In the genomic region with DNA sequence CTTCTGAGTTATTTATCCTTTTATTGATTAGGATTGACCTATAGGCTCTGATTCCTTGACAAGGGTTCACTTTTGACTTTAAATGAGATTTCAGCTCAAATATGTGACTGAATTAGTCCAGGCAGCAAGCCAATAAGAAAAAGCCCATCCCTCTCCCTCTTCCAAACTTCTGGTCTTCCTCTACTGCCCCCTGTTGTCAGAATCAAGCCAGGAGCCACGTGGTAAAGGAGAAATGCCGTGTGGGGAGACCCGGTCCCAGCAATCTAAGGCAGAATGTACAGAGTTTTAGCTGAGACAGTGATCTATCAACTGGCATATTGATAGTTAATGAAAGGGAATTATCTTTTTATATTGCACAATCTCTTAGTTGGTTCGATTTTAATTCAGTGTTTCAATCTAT, we compare ENCODE assay signal across 11 cellular contexts. TPM values are rescaled to one million over a fixed set of nuclear protein-coding genes. Genes with fewer than 3 reads are reported as not detected.
DNase-seq lines count a peak whose midpoint lies in the region; ATAC-seq and TF ChIP-seq lines count a peak whose summit lies in the region.
"Had no signal": no experiment of that assay in that cellular context is flagged by ENCODE, and none has a peak within 500 bp of the region (broad histone marks: within the 10 kb centered on the region; RNA-seq: fewer than 3 reads in every experiment).

No MANE protein-coding gene starts in this region.

- H3K4me1 ChIP-seq in mammary epithelial cell (ENCODE audit: insufficient read depth, low read length) = peaks cover 13% of the 10 kb centered on the region
- H3K4me1 ChIP-seq in CD8-positive, alpha-beta T cell (ENCODE audit: insufficient read depth, low read length) = no peaks in the 10 kb centered on the region

- no peak overlapping the region for H3K4me2 ChIP-seq in mammary epithelial cell (ENCODE audit: insufficient read depth, low read depth, low read length)

- CTCF ChIA-PET in mammary epithelial cell (lab: Charles Lee; ENCODE audit: low non-redundant PET) = no interaction called here
- CTCF ChIA-PET in CD8-positive, alpha-beta T cell (lab: Charles Lee) = interaction anchor here (1.1 kb wide), 1 partner anchor 10 kb away, joined by 4 read pairs; no protein-coding TSS in a partner anchor

- H3K4me3 Mint-ChIP-seq in neural crest cell = no peak overlapping the region
- no peak overlapping the region for H3K4me3 Mint-ChIP-seq in activated T-helper 2 cell treated with anti-CD3 and anti-CD28 coated beads, Interferon-gamma antibody, Interleukin-2, Interleukin-4, amounts not matched to agents 10 μg/mL and 5 μg/mL and 100 μg/mL, durations not matched to agents 14 hours and 24 hours and 36 hours (ENCODE audit: low read depth)
- H3K4me3 Mint-ChIP-seq in CD8-positive, alpha-beta T cell = no peak overlapping the region

- BruUV-seq in mammary epithelial cell (replicated peaks; lab: Mats Ljungman, UMichigan) = no TSS peak

- H2AFZ ChIP-seq in mammary epithelial cell (ENCODE audit: low read depth, low read length) = no peak overlapping the region

- H3K27ac ChIP-seq in mammary epithelial cell (ENCODE audit: insufficient read depth, low read depth, low read length) = no peak overlapping the region
- H3K27ac ChIP-seq in CD8-positive, alpha-beta T cell (ENCODE audit: low read depth, low read length) = no peak overlapping the region

- intact Hi-C loops in mammary epithelial cell (cut with micrococcal nuclease) = no loop called here
- intact Hi-C loops in activated T-helper 2 cell treated with anti-CD3 and anti-CD28 coated beads, Interferon-gamma antibody, Interleukin-2, Interleukin-4, amounts not matched to agents 10 μg/mL and 5 μg/mL and 100 μg/mL, durations not matched to agents 14 hours and 24 hours and 36 hours (cut with micrococcal nuclease) = no loop called here
- intact Hi-C loops in CD8-positive, alpha-beta T cell (cut with DNase I, micrococcal nuclease) = no loop called here

- H3K79me2 ChIP-seq in mammary epithelial cell (ENCODE audit: insufficient read depth, low read length) = no peaks in the 10 kb centered on the region

- in situ Hi-C loops in mammary epithelial cell (cut with MboI; ENCODE audit: low sequenced_read_pairs in 2 of 2) = no loop called here

- no peak overlapping the region for H3K27ac Mint-ChIP-seq in neural crest cell (ENCODE audit: unreplicated experiment)
- H3K27ac Mint-ChIP-seq in activated T-helper 2 cell treated with anti-CD3 and anti-CD28 coated beads, Interferon-gamma antibody, Interleukin-2, Interleukin-4, amounts not matched to agents 10 μg/mL and 5 μg/mL and 100 μg/mL, durations not matched to agents 14 hours and 24 hours and 36 hours = no peak overlapping the region
- H3K27ac Mint-ChIP-seq in CD8-positive, alpha-beta T cell = no peak overlapping the region

- no peak overlapping the region for H3K9ac ChIP-seq in mammary epithelial cell (ENCODE audit: insufficient read depth, low read length)

- TF ChIP-seq CTCF in mammary epithelial cell (conservative IDR thresholded peaks at IDR 0.05 in 1 of 2, IDR thresholded peaks at IDR 0.05 in 1 of 2; ENCODE audit: extremely low read depth in 1 of 2, insufficient read depth in 1 of 2, low read depth in 1 of 2, low read length in 2 of 2) = peak; percentile 1 to 14
- TF ChIP-seq CTCF in neural crest cell (conservative IDR thresholded peaks at IDR 0.05) = peak; percentile 41
- TF ChIP-seq CTCF in CD8-positive, alpha-beta T cell (IDR thresholded peaks at IDR 0.05) = no peak

- H3K4me3 ChIP-seq in MG63 (peak overlapping the region; percentile 61), mammary epithelial cell (replicated peaks in 1 of 3; ENCODE audit: insufficient read depth in 1 of 3, low read depth in 2 of 3, low read length in 3 of 3) (no peak overlapping the region)
- H3K4me3 ChIP-seq in CD8-positive, alpha-beta T cell (ENCODE audit: low read depth, low read length) = no peak overlapping the region

- dilution Hi-C loops in mammary epithelial cell (cut with HindIII; ENCODE audit: low sequenced_read_pairs) = no loop called here

- H3K9me3 Mint-ChIP-seq in neural crest cell = no peaks in the 10 kb centered on the region
- H3K9me3 Mint-ChIP-seq in activated T-helper 2 cell treated with anti-CD3 and anti-CD28 coated beads, Interferon-gamma antibody, Interleukin-2, Interleukin-4, amounts not matched to agents 10 μg/mL and 5 μg/mL and 100 μg/mL, durations not matched to agents 14 hours and 24 hours and 36 hours = no peaks in the 10 kb centered on the region
- no peaks in the 10 kb centered on the region for H3K9me3 Mint-ChIP-seq in CD8-positive, alpha-beta T cell

- H3K4me1 Mint-ChIP-seq in neural crest cell = peaks cover 2% of the 10 kb centered on the region
- no peaks in the 10 kb centered on the region for H3K4me1 Mint-ChIP-seq in activated T-helper 2 cell treated with anti-CD3 and anti-CD28 coated beads, Interferon-gamma antibody, Interleukin-2, Interleukin-4, amounts not matched to agents 10 μg/mL and 5 μg/mL and 100 μg/mL, durations not matched to agents 14 hours and 24 hours and 36 hours (ENCODE audit: low read depth)
- no peaks in the 10 kb centered on the region for H3K4me1 Mint-ChIP-seq in CD8-positive, alpha-beta T cell (ENCODE audit: low read depth)

- H3K27me3 Mint-ChIP-seq in neural crest cell (ENCODE audit: low read depth) = peaks cover 42% of the 10 kb centered on the region
- peaks cover 17% of the 10 kb centered on the region for H3K27me3 Mint-ChIP-seq in activated T-helper 2 cell treated with anti-CD3 and anti-CD28 coated beads, Interferon-gamma antibody, Interleukin-2, Interleukin-4, amounts not matched to agents 10 μg/mL and 5 μg/mL and 100 μg/mL, durations not matched to agents 14 hours and 24 hours and 36 hours (ENCODE audit: low read depth)
- peaks cover 22% of the 10 kb centered on the region for H3K27me3 Mint-ChIP-seq in CD8-positive, alpha-beta T cell (ENCODE audit: low read depth)

- DNase-seq in DMS 273 (lab: John Stamatoyannopoulos, UW; ENCODE audit: unreplicated experiment) = peak; percentile 32
- no peak for DNase-seq in DMS 273 treated with DMSO at 0.1 percent for 48 hours (lab: John Stamatoyannopoulos, UW)
- DNase-seq in MG63 = peak; percentile 35
- no peak for DNase-seq in mammary epithelial cell
- DNase-seq in neural crest cell (ENCODE audit: low read depth, low spot score) = no peak
- DNase-seq in germinal center (ENCODE audit: low spot score) = no peak
- no peak for DNase-seq in activated T-helper 2 cell treated with anti-CD3 and anti-CD28 coated beads, Interferon-gamma antibody, Interleukin-2, Interleukin-4, amounts not matched to agents 10 μg/mL and 5 μg/mL and 100 μg/mL, durations not matched to agents 14 hours and 24 hours and 36 hours (ENCODE audit: low spot score)
- no peak for DNase-seq in CD8-positive, alpha-beta T cell
- DNase-seq: 8988T, SHP77, trophoblast cell had no signal

- no peaks in the 10 kb centered on the region for H3K36me3 Mint-ChIP-seq in neural crest cell (ENCODE audit: low read depth)
- no peaks in the 10 kb centered on the region for H3K36me3 Mint-ChIP-seq in activated T-helper 2 cell treated with anti-CD3 and anti-CD28 coated beads, Interferon-gamma antibody, Interleukin-2, Interleukin-4, amounts not matched to agents 10 μg/mL and 5 μg/mL and 100 μg/mL, durations not matched to agents 14 hours and 24 hours and 36 hours (ENCODE audit: low read depth)
- H3K36me3 Mint-ChIP-seq in CD8-positive, alpha-beta T cell = no peaks in the 10 kb centered on the region

- no peaks in the 10 kb centered on the region for H3K27me3 ChIP-seq in MG63
- peaks cover 26% of the 10 kb centered on the region for H3K27me3 ChIP-seq in mammary epithelial cell (ENCODE audit: insufficient read depth, low read length)
- no peaks in the 10 kb centered on the region for H3K27me3 ChIP-seq in CD8-positive, alpha-beta T cell (ENCODE audit: insufficient read depth, low read length)

- no peak for ATAC-seq in CD8-positive, alpha-beta T cell

- 36% methylated on average over 4 of the region's 4 CpGs for whole genome bisulfite sequencing in mammary epithelial cell (ENCODE audit: low coverage, missing lambda C conversion rate)

- H3K9me3 ChIP-seq in MG63 = no peaks in the 10 kb centered on the region
- no peaks in the 10 kb centered on the region for H3K9me3 ChIP-seq in mammary epithelial cell (replicated peaks; ENCODE audit: insufficient read depth, low read length)
- H3K9me3 ChIP-seq in CD8-positive, alpha-beta T cell (ENCODE audit: low read length) = no peaks in the 10 kb centered on the region

- no peaks in the 10 kb centered on the region for H4K20me1 ChIP-seq in mammary epithelial cell (ENCODE audit: insufficient read depth, low read length)

- H3K36me3 ChIP-seq in MG63 (peaks cover 82% of the 10 kb centered on the region), mammary epithelial cell (ENCODE audit: insufficient read depth, low read length) (no peaks in the 10 kb centered on the region)
- no peaks in the 10 kb centered on the region for H3K36me3 ChIP-seq in CD8-positive, alpha-beta T cell (ENCODE audit: insufficient read depth, low read length)

- POLR2A ChIA-PET in CD8-positive, alpha-beta T cell (lab: Charles Lee) = no interaction called here

RNA-seq across cellular contexts. Expression of a gene that starts 5.2 kb away (rescaled TPM):
- total RNA-seq in MG63 (2014; rRNA removed; shearing (Covaris generic); ENCODE audit: low replicate concordance) = 8.4 and 10.3 TPM in 2 replicates
- total RNA-seq in mammary epithelial cell (10 to 100 TPM in 1 of 2 donors, not detected in 1; 22.3 TPM), neural crest cell (0.34 and 0.40 TPM in 2 replicates)
- 0.01 TPM for polyA plus RNA-seq in mammary epithelial cell
- polyA minus RNA-seq in mammary epithelial cell = 0.05 TPM
- total RNA-seq in activated T-helper 2 cell treated with anti-CD3 and anti-CD28 coated beads, Interferon-gamma antibody, Interleukin-2, Interleukin-4, amounts not matched to agents 10 μg/mL and 5 μg/mL and 100 μg/mL, durations not matched to agents 14 hours and 24 hours and 36 hours = not detected in 2 replicates
- not detected for total RNA-seq in CD8-positive, alpha-beta T cell

Comparison
In these comparisons a context has a peak if more than half of its experiments do, and no peak if none do; other contexts are left out.
1. DNase-seq: peak in DMS 273 (single experiment) and MG63 (single experiment); none in DMS 273 treated with DMSO at 0.1 percent for 48 hours (single experiment), mammary epithelial cell (single experiment), neural crest cell (single experiment), germinal center (single experiment), activated T-helper 2 cell treated with anti-CD3 and anti-CD28 coated beads, Interferon-gamma antibody, Interleukin-2, Interleukin-4, amounts not matched to agents 10 μg/mL and 5 μg/mL and 100 μg/mL, durations not matched to agents 14 hours and 24 hours and 36 hours (single experiment) and CD8-positive, alpha-beta T cell (0 of 7).